Comparison of ENCODE assay signal across 8 cellular contexts in genomic region chr2:199458806-199459285, GRCh38. TPM values are rescaled to one million over a fixed set of nuclear protein-coding genes. Genes with fewer than 3 reads are reported as not detected.
A peak's percentile ranks its signal among the peaks of the same experiment; 100 is the strongest.
DNase-seq lines count a peak whose midpoint lies in the region; ATAC-seq and TF ChIP-seq lines count a peak whose summit lies in the region.

No MANE protein-coding gene starts in this region.

- no peaks in the 10 kb centered on the region for H3K36me3 ChIP-seq in esophagus muscularis mucosa

- TF ChIP-seq POLR2A in GM18505 (IDR thresholded peaks at IDR 0.05; ENCODE audit: borderline replicate concordance, extremely low read depth, insufficient read depth, insufficient read length) = no peak
- no peak for TF ChIP-seq POLR2A in esophagus muscularis mucosa (IDR thresholded peaks at IDR 0.05; ENCODE audit: low read depth)

- peaks cover 3 to 84% (median 74%) of the 10 kb centered on the region in 4 donors for H3K27me3 ChIP-seq in esophagus muscularis mucosa

- H3K4me1 Mint-ChIP-seq in T-helper 1 cell treated with Interleukin-12 subunit alpha and Interleukin-12 subunit beta and Interleukin-4 antibody, amounts not matched to agents 30 μg/mL and 1 μg/mL, for 36 hours (ENCODE audit: low read depth) = peaks cover 12% of the 10 kb centered on the region
- peaks cover 30% of the 10 kb centered on the region for H3K4me1 Mint-ChIP-seq in neural crest cell

- peaks cover 11% of the 10 kb centered on the region for H3K36me3 Mint-ChIP-seq in T-helper 1 cell treated with Interleukin-12 subunit alpha and Interleukin-12 subunit beta and Interleukin-4 antibody, amounts not matched to agents 30 μg/mL and 1 μg/mL, for 36 hours (ENCODE audit: low read depth)
- H3K36me3 Mint-ChIP-seq in neural crest cell (ENCODE audit: low read depth) = no peaks in the 10 kb centered on the region

- no peak for TF ChIP-seq EP300 in esophagus muscularis mucosa (IDR thresholded peaks at IDR 0.05)

- under 1% methylated on average over 18 of the region's 56 CpGs for WGBS in esophagus muscularis mucosa

- H3K4me1 ChIP-seq in esophagus muscularis mucosa = peaks cover 51 to 67% (median 59%) of the 10 kb centered on the region in 4 donors

- H3K27ac ChIP-seq in esophagus muscularis mucosa (replicated peaks in 1 of 4) = peak overlapping the region; percentile 79 to 84 (median 82)

- no peak overlapping the region for H3K27ac Mint-ChIP-seq in T-helper 1 cell treated with Interleukin-12 subunit alpha and Interleukin-12 subunit beta and Interleukin-4 antibody, amounts not matched to agents 30 μg/mL and 1 μg/mL, for 36 hours
- no peak overlapping the region for H3K27ac Mint-ChIP-seq in neural crest cell (ENCODE audit: unreplicated experiment)

- DNase-seq in esophagus muscularis mucosa (ENCODE audit: extremely low spot score) = peak; percentile 82
- peak; percentile 36 for DNase-seq in neural crest cell (ENCODE audit: low read depth, low spot score)
- DNase-seq in NCI-H69 (lab: John Stamatoyannopoulos, UW) = no peak
- DNase-seq in NCI-H510A treated with DMSO at 0.1 percent for 48 hours (lab: John Stamatoyannopoulos, UW) = no peak
- no peak for DNase-seq in NCI-H1694 treated with DMSO at 0.1 percent for 48 hours (lab: John Stamatoyannopoulos, UW)

- H3K4me3 ChIP-seq in esophagus muscularis mucosa = peak overlapping the region; percentile 74 to 87 (median 83)

- peak; percentile 33 for ATAC-seq in GM18505 (IDR thresholded peaks at IDR 0.05; ENCODE audit: unreplicated experiment)
- ATAC-seq in HG02588 (IDR thresholded peaks at IDR 0.05; ENCODE audit: unreplicated experiment) = peak; percentile 39

- intact Hi-C loops in esophagus muscularis mucosa (cut with DNase I) = no loop called here

- no peaks in the 10 kb centered on the region for H3K9me3 ChIP-seq in esophagus muscularis mucosa

- no peaks in the 10 kb centered on the region for H3K9me3 Mint-ChIP-seq in T-helper 1 cell treated with Interleukin-12 subunit alpha and Interleukin-12 subunit beta and Interleukin-4 antibody, amounts not matched to agents 30 μg/mL and 1 μg/mL, for 36 hours
- no peaks in the 10 kb centered on the region for H3K9me3 Mint-ChIP-seq in neural crest cell

- peak overlapping the region; percentile 54 for H3K4me3 Mint-ChIP-seq in T-helper 1 cell treated with Interleukin-12 subunit alpha and Interleukin-12 subunit beta and Interleukin-4 antibody, amounts not matched to agents 30 μg/mL and 1 μg/mL, for 36 hours
- H3K4me3 Mint-ChIP-seq in neural crest cell = peak overlapping the region; percentile 96

- peaks cover 77% of the 10 kb centered on the region for H3K27me3 Mint-ChIP-seq in T-helper 1 cell treated with Interleukin-12 subunit alpha and Interleukin-12 subunit beta and Interleukin-4 antibody, amounts not matched to agents 30 μg/mL and 1 μg/mL, for 36 hours (ENCODE audit: low read depth)
- peaks cover 88% of the 10 kb centered on the region for H3K27me3 Mint-ChIP-seq in neural crest cell (ENCODE audit: low read depth)

- TF ChIP-seq CTCF in esophagus muscularis mucosa (IDR thresholded peaks at IDR 0.05) (no peak), neural crest cell (conservative IDR thresholded peaks at IDR 0.05) (no peak)

RNA-seq across cellular contexts. Expression of gene SATB2, which starts 1.1 kb away (rescaled TPM):
- total RNA-seq in esophagus muscularis mucosa (1 to 10 TPM; 2.2 to 6.6 (median 5.0) TPM), neural crest cell (9.2 and 10.1 TPM in 2 replicates)

Comparison
In these comparisons a context has a peak if more than half of its experiments do, and no peak if none do; other contexts are left out.
1. DNase-seq: peak in esophagus muscularis mucosa (single experiment) and neural crest cell (single experiment); none in NCI-H69 (single experiment), NCI-H510A treated with DMSO at 0.1 percent for 48 hours (single experiment) and NCI-H1694 treated with DMSO at 0.1 percent for 48 hours (single experiment).